Comparison of ENCODE assay signal across 18 cellular contexts in genomic region chr15:26888761-26889160, GRCh38. TPM values are rescaled to one million over a fixed set of nuclear protein-coding genes. Genes with fewer than 3 reads are reported as not detected.
A peak's percentile ranks its signal among the peaks of the same experiment; 100 is the strongest.
DNase-seq lines count a peak whose midpoint lies in the region; ATAC-seq and TF ChIP-seq lines count a peak whose summit lies in the region.
"Had no signal": no experiment of that assay in that cellular context is flagged by ENCODE, and none has a peak within 500 bp of the region (broad histone marks: within the 10 kb centered on the region; RNA-seq: fewer than 3 reads in every experiment).

No MANE protein-coding gene starts in this region.

- H4K20me1 ChIP-seq in GM23248 (ENCODE audit: insufficient read depth): no peaks in the 10 kb centered on the region
- no peaks in the 10 kb centered on the region for H4K20me1 ChIP-seq in osteoblast (ENCODE audit: insufficient read depth, low read length)

- no TSS peak for BruUV-seq in Panc1 (replicated peaks; lab: Mats Ljungman, UMichigan)

- WGBS in GM23248 (ENCODE audit: low coverage in 1 of 2, low lambda C conversion rate in 2 of 2, missing lambda C conversion rate in 2 of 2), 2 experiments: 26 to 27% methylated on average over 8 of the region's 8 CpGs

- no peaks in the 10 kb centered on the region for H3K9me3 ChIP-seq in GM23248 (ENCODE audit: low read depth)
- H3K9me3 ChIP-seq in Panc1 (ENCODE audit: control insufficient read depth, insufficient read depth, low read depth, low read length): no peaks in the 10 kb centered on the region
- no peaks in the 10 kb centered on the region for H3K9me3 ChIP-seq in osteoblast (ENCODE audit: low read depth, low read length)
- H3K9me3 ChIP-seq: neutrophil had no signal

- in situ Hi-C loops in GM23248 (cut with MboI) (no loop called here), Panc1 (cut with HindIII; ENCODE audit: low pct_unique_long_range_greater_than_20kb, low sequenced_read_pairs) (no loop called here)

- H3K79me2 ChIP-seq in GM23248 (ENCODE audit: insufficient read depth) (no peaks in the 10 kb centered on the region), osteoblast (ENCODE audit: insufficient read depth, low read length) (no peaks in the 10 kb centered on the region)

- H3K4me2 ChIP-seq in GM23248 (ENCODE audit: unreplicated experiment): no peak overlapping the region
- H3K4me2 ChIP-seq in osteoblast (ENCODE audit: insufficient read depth, low read length): peak overlapping the region; percentile 43
- H3K4me2 ChIP-seq: GM23338 had no signal

- no peaks in the 10 kb centered on the region for H3F3A ChIP-seq in GM23248 (ENCODE audit: insufficient read depth)

- H3K4me3 ChIP-seq in GM23248 (0 out of 2 replicates have a peak overlapping the region, but pooled peaks have one; percentile 16), Panc1 (ENCODE audit: low read depth in 2 of 2, low read length in 2 of 2) (peak overlapping the region; percentile 18 to 37; a peak in 2 of 4 replicates), epithelial cell of esophagus (ENCODE audit: low read length) (no peak overlapping the region), osteoblast (ENCODE audit: insufficient read depth, low read length) (no peak overlapping the region)
- H3K4me3 ChIP-seq: GM23338, SK-N-MC had no signal

- intact Hi-C loops in Panc1 (cut with micrococcal nuclease; ENCODE audit: unreplicated experiment): loop anchor here (1.0 to 5.0 kb wide), 2 partner anchors 129 to 1234 kb away; no protein-coding TSS in a partner anchor

- H3K36me3 ChIP-seq in GM23248 (ENCODE audit: low read depth) (no peaks in the 10 kb centered on the region), Panc1 (ENCODE audit: control insufficient read depth, insufficient read depth, low read length) (no peaks in the 10 kb centered on the region), osteoblast (ENCODE audit: insufficient read depth, low read length) (no peaks in the 10 kb centered on the region)
- H3K36me3 ChIP-seq: neutrophil had no signal

- CTCF ChIA-PET in Panc1 (lab: Charles Lee): interaction anchor here (0.6 kb wide), 1 partner anchor 1226 kb away, joined by 3 read pairs; no protein-coding TSS in a partner anchor

- no peak for TF ChIP-seq CTCF in Panc1 (IDR thresholded peaks at IDR 0.05)
- no peak for TF ChIP-seq CTCF in epithelial cell of esophagus (IDR thresholded peaks at IDR 0.05; ENCODE audit: insufficient read depth, low read depth, low read length, missing control alignments)
- no peak for TF ChIP-seq CTCF in osteoblast (IDR thresholded peaks at IDR 0.05; ENCODE audit: extremely low read depth, low read depth, low read length)

- POLR2A ChIA-PET in Panc1 (lab: Charles Lee): no interaction called here

- no peak overlapping the region for H3K9ac ChIP-seq in GM23248

- H3K27me3 ChIP-seq in GM23248 (replicated peaks; ENCODE audit: insufficient read depth): no peaks in the 10 kb centered on the region
- H3K27me3 ChIP-seq in Panc1 (ENCODE audit: control insufficient read depth, insufficient read depth, low read length): no peaks in the 10 kb centered on the region
- no peaks in the 10 kb centered on the region for H3K27me3 ChIP-seq in osteoblast (ENCODE audit: insufficient read depth, low read length)

- no peaks in the 10 kb centered on the region; the same call in 1 of the 2 replicates for H3K4me1 ChIP-seq in GM23248 (ENCODE audit: insufficient read depth)
- H3K4me1 ChIP-seq in Panc1 (ENCODE audit: control insufficient read depth, insufficient read depth, low read length): peaks cover 4% of the 10 kb centered on the region
- H3K4me1 ChIP-seq in osteoblast (ENCODE audit: insufficient read depth, low read length): peaks cover 8% of the 10 kb centered on the region

- H2AFZ ChIP-seq in GM23248 (peak overlapping the region; percentile 16; the same call in 1 of the 2 replicates), osteoblast (ENCODE audit: low read length) (no peak overlapping the region)
- H2AFZ ChIP-seq: GM23338 had no signal

- no peaks in the 10 kb centered on the region for H3K9me2 ChIP-seq in GM23248 (ENCODE audit: insufficient read depth)

- DNase-seq in GM23248 (no peak), Panc1 (ENCODE audit: low read depth, low spot score) (no peak), epithelial cell of esophagus (ENCODE audit: low read depth) (peak; percentile 4), osteoblast (ENCODE audit: insufficient read length, low spot score, missing footprints) (no peak), NCI-H2196 (lab: John Stamatoyannopoulos, UW; ENCODE audit: unreplicated experiment) (no peak)
- DNase-seq in stimulated activated CD4-positive, alpha-beta T cell treated with anti-CD3 and anti-CD28 coated beads, Interleukin-2, amount 100 ng/mL, for 48 hours: no peak
- DNase-seq: amniotic stem cell, cortex of kidney, NCI-H446 treated with DMSO at 0.1 percent for 48 hours had no signal

- ATAC-seq in Panc1: peak; percentile 37
- no peak for ATAC-seq in HG03175 (IDR thresholded peaks at IDR 0.05; ENCODE audit: unreplicated experiment)
- ATAC-seq: activated CD8-positive, alpha-beta memory T cell treated with anti-CD3 and anti-CD28 coated beads, Interleukin-2, amount 10 ng/mL, durations not matched to agents 7 days and 5 days; GM23338 had no signal

- no peak overlapping the region for H3K27ac ChIP-seq in GM23248
- H3K27ac ChIP-seq in Panc1 (ENCODE audit: low read length): no peak overlapping the region
- no peak overlapping the region for H3K27ac ChIP-seq in osteoblast (ENCODE audit: low read depth, low read length)
- H3K27ac ChIP-seq: neutrophil, SK-N-MC had no signal

RNA-seq across cellular contexts. Expression of gene GABRA5, which starts 21.9 kb away (rescaled TPM):
- total RNA-seq in GM23248 (2014; rRNA removed; shearing (Covaris generic)): 0.22 and 0.25 TPM in 2 replicates
- 0.24 and 0.29 TPM in 2 replicates for polyA plus RNA-seq in GM23248 (2016; fragmentation: Nextera tagmentation; extraction: Ambion mirVana)
- not detected for total RNA-seq in Panc1 (2021; ENCODE audit: unreplicated experiment)
- not detected for polyA plus RNA-seq in Panc1 (2012; ENCODE audit: insufficient read length)
- not detected in 2 replicates for total RNA-seq in osteoblast
- total RNA-seq: activated CD8-positive, alpha-beta memory T cell treated with anti-CD3 and anti-CD28 coated beads, Interleukin-2, amount 10 ng/mL, durations not matched to agents 7 days and 5 days; activated naive CD4-positive, alpha-beta T cell treated with anti-CD3 and anti-CD28 coated beads for 36 hours; CD4-positive, alpha-beta memory T cell; myocyte; T-helper 2 cell treated with Interferon-gamma antibody and Interleukin-4, amounts not matched to agents 100 ng/mL and 5 ng/mL, for 36 hours had no signal
- polyA plus RNA-seq: CD4-positive, alpha-beta memory T cell had no signal

Comparison
In these comparisons a context has a peak if more than half of its experiments do, and no peak if none do; other contexts are left out.
1. H3K4me3 ChIP-seq: peak in GM23248 (single experiment) and Panc1 (2 of 2); none in epithelial cell of esophagus (single experiment) and osteoblast (single experiment).